Comparison of ENCODE assay signal across 9 cellular contexts in the genomic region with DNA sequence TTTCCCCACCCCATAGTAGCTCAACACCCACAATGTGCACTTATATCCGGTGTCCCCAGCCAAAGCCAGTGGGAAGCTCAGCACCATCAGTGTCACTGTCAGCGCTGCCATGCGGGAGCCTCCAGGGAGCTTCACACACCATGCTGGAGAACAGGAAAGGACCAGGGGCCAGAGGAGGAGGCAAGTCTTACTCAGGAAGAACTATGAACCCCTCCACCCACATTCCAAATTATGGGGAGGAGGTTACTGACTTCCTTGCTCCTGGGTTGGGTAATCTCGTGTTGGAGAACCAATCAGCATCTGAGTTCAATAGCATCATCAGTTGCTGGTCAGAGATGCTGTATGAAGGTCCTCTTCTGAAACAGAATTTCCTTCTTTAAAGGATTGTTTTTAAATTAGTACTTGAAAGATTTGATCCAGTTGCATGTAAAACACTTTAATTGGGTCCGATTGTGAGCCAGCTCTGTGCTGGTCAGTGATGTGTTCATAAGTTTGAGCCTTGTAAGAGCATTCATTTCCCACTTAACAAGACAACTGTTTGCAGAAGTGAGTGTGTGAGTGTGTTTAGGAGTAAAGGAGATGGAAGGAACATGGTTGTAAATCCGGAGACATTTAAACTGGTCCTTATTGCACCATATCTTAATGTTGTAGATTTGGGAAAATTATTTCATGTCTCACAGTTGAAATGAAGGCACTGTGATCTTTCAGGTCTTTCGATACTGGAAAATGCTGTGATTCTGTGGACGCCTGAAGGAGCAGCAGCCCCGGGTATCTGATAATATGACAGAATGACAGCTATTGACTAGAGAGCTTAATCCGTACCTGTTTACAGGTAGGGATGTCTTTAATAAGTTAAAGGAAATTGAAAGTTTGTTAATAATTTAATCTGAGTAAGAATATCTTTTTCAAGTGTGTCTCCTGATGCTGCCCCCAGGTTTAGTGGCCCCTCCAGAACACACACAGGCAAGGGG. TPM values are rescaled to one million over a fixed set of nuclear protein-coding genes. Genes with fewer than 3 reads are reported as not detected.
DNase-seq lines count a peak whose midpoint lies in the region; ATAC-seq and TF ChIP-seq lines count a peak whose summit lies in the region.
"Not testable (repeated sequence)": the region's sequence is repeated elsewhere in the genome, so short reads cannot be mapped to it uniquely, and the experiment has no call there.
"Had no signal": no experiment of that assay in that cellular context is flagged by ENCODE, and none has a peak within 500 bp of the region (broad histone marks: within the 10 kb centered on the region; RNA-seq: fewer than 3 reads in every experiment).

No MANE protein-coding gene starts in this region.

- H3K4me1 ChIP-seq in hepatocyte (ENCODE audit: insufficient read depth) = not testable (repeated sequence)

- H3K27me3 ChIP-seq in hepatocyte = not testable (repeated sequence)

- H3K4me3 Mint-ChIP-seq in activated T-helper 17 cell treated with anti-CD3 and anti-CD28 coated beads, Interleukin-2, amount 50 U/mL, for 72 hours = not testable (repeated sequence)

- not testable (repeated sequence) for H3K36me3 ChIP-seq in hepatocyte (replicated peaks; ENCODE audit: insufficient read depth, low read depth)

- H3K27ac Mint-ChIP-seq in activated T-helper 17 cell treated with anti-CD3 and anti-CD28 coated beads, Interleukin-2, amount 50 U/mL, for 72 hours = not testable (repeated sequence)

- H3K79me2 ChIP-seq in hepatocyte = not testable (repeated sequence)

- 78% methylated on average over 10 of the region's 10 CpGs for WGBS in hepatocyte (ENCODE audit: low lambda C conversion rate, missing lambda C conversion rate)

- peak; percentile 86 for ATAC-seq in GM18867 (IDR thresholded peaks at IDR 0.05; ENCODE audit: unreplicated experiment)
- ATAC-seq in GM21529 (IDR thresholded peaks at IDR 0.05; ENCODE audit: unreplicated experiment) = peak; percentile 97
- ATAC-seq in HG03060 (IDR thresholded peaks at IDR 0.05; ENCODE audit: low read depth, unreplicated experiment) = peak; percentile 92
- ATAC-seq in activated T-helper 17 cell treated with anti-CD3 and anti-CD28 coated beads, Interleukin-2, amount 50 U/mL, for 72 hours (replicated peaks) = peak; percentile 83
- ATAC-seq in sciatic nerve = peak; percentile 93

- H2AFZ ChIP-seq in hepatocyte = not testable (repeated sequence)

- H3K27ac ChIP-seq in hepatocyte = not testable (repeated sequence)

- not testable (repeated sequence) for H3K9me3 ChIP-seq in hepatocyte (ENCODE audit: low read depth)

- DNase-seq in CD1c-positive myeloid dendritic cell (ENCODE audit: extremely low spot score) (peak; percentile 80), NB4 (ENCODE audit: low read depth) (peak; percentile 19), hepatocyte (ENCODE audit: low spot score) (peak; percentile 45)
- DNase-seq in sciatic nerve (ENCODE audit: low spot score) = not testable (repeated sequence)

- not testable (repeated sequence) for H3K9me3 Mint-ChIP-seq in activated T-helper 17 cell treated with anti-CD3 and anti-CD28 coated beads, Interleukin-2, amount 50 U/mL, for 72 hours

- not testable (repeated sequence) for H3K4me2 ChIP-seq in hepatocyte

- intact Hi-C loops in sciatic nerve (cut with DNase I) = not testable (repeated sequence)

- not testable (repeated sequence) for H3K4me1 Mint-ChIP-seq in activated T-helper 17 cell treated with anti-CD3 and anti-CD28 coated beads, Interleukin-2, amount 50 U/mL, for 72 hours

- H3K9me2 ChIP-seq in hepatocyte (replicated peaks; ENCODE audit: insufficient read depth) = not testable (repeated sequence)

- not testable (repeated sequence) for TF ChIP-seq CTCF in NB4 (IDR thresholded peaks at IDR 0.05; ENCODE audit: low read depth, low read length); hepatocyte (IDR thresholded peaks at IDR 0.05; ENCODE audit: poor library complexity)

- not testable (repeated sequence) for H4K20me1 ChIP-seq in hepatocyte (ENCODE audit: insufficient read depth, poor library complexity, severe bottlenecking)

- peaks cover 23% of the 10 kb centered on the region for H3K27me3 Mint-ChIP-seq in activated T-helper 17 cell treated with anti-CD3 and anti-CD28 coated beads, Interleukin-2, amount 50 U/mL, for 72 hours

- H3K36me3 Mint-ChIP-seq in activated T-helper 17 cell treated with anti-CD3 and anti-CD28 coated beads, Interleukin-2, amount 50 U/mL, for 72 hours (ENCODE audit: low read depth) = not testable (repeated sequence)

- not testable (repeated sequence) for TF ChIP-seq POLR2A in NB4 (IDR thresholded peaks at IDR 0.05; ENCODE audit: extremely low read depth, insufficient read length)

- not testable (repeated sequence) for H3K4me3 ChIP-seq in NB4 (ENCODE audit: low read depth, low read length); hepatocyte

RNA-seq across cellular contexts. Expression of gene HLA-DRA, which starts 34.0 kb away (rescaled TPM):
- total RNA-seq in activated T-helper 17 cell treated with anti-CD3 and anti-CD28 coated beads, Interleukin-2, amount 50 U/mL, for 72 hours = 100 to 1,000 TPM in 1 of 2 donors, 10 to 100 TPM in 1; 13.6 to 170 TPM
- total RNA-seq in hepatocyte (1.3 and 3.7 TPM in 2 replicates), sciatic nerve (455 TPM)
- 0.64 and 0.75 TPM in 2 replicates for polyA plus RNA-seq in hepatocyte
- total RNA-seq: osteocyte had no signal

RNA-seq across cellular contexts. Expression of gene HLA-DRB5, which starts 56.4 kb away (rescaled TPM):
- 10 to 100 TPM in 1 of 2 donors, 1 to 10 TPM in 1; 1.5 to 17.6 TPM for total RNA-seq in activated T-helper 17 cell treated with anti-CD3 and anti-CD28 coated beads, Interleukin-2, amount 50 U/mL, for 72 hours
- total RNA-seq in hepatocyte (9.7 and 11.9 TPM in 2 replicates), sciatic nerve (56.6 TPM)
- 15.2 and 17.0 TPM in 2 replicates for polyA plus RNA-seq in hepatocyte
- total RNA-seq: osteocyte had no signal
